ENCODE assay signal across 9 cellular contexts in genomic region chr5:73626814-73627313, GRCh38. TPM values are rescaled to one million over a fixed set of nuclear protein-coding genes. Genes with fewer than 3 reads are reported as not detected.
DNase-seq lines count a peak whose midpoint lies in the region; TF ChIP-seq lines count a peak whose summit lies in the region.
"Had no signal": no experiment of that assay in that cellular context is flagged by ENCODE, and none has a peak within 500 bp of the region (broad histone marks: within the 10 kb centered on the region; RNA-seq: fewer than 3 reads in every experiment).

No MANE protein-coding gene starts in this region.

- H3K27me3 Mint-ChIP-seq in activated CD4-positive, alpha-beta T cell treated with anti-CD3 and anti-CD28 coated beads, Interleukin-2, amount 10 ng/mL, durations not matched to agents 7 days and 5 days, result peaks cover 68% of the 10 kb centered on the region

- H3K27me3 ChIP-seq in brain microvascular endothelial cell (replicated peaks) (no peaks in the 10 kb centered on the region), liver (ENCODE audit: control insufficient read depth in 4 of 4, insufficient read depth in 4 of 4, low read length in 3 of 4) (no peaks in the 10 kb centered on the region), testis (no peaks in the 10 kb centered on the region)

- peak overlapping the region; percentile 68 to 70 for H3K9ac ChIP-seq in liver (ENCODE audit: low read depth in 1 of 2, low read length in 2 of 2)

- POLR2A ChIA-PET in activated CD4-positive, alpha-beta T cell treated with anti-CD3 and anti-CD28 coated beads, Interleukin-2, amount 10 ng/mL, durations not matched to agents 7 days and 5 days (lab: Charles Lee), result no interaction called here

- H3K4me3 Mint-ChIP-seq in activated CD4-positive, alpha-beta T cell treated with anti-CD3 and anti-CD28 coated beads, Interleukin-2, amount 10 ng/mL, durations not matched to agents 7 days and 5 days, result peak overlapping the region; percentile 10

- no peak for DNase-seq in activated CD4-positive, alpha-beta T cell treated with anti-CD3 and anti-CD28 coated beads, Interleukin-2, amount 10 ng/mL, durations not matched to agents 7 days and 5 days
- DNase-seq in activated CD4-positive, alpha-beta T cell treated with anti-CD3 and anti-CD28 coated beads, Interleukin-2, amount 50 U/mL, for 4 hours, result no peak
- no peak for DNase-seq in brain microvascular endothelial cell
- no peak for DNase-seq in testis
- no peak for DNase-seq in stimulated activated CD4-positive, alpha-beta T cell treated with anti-CD3 and anti-CD28 coated beads, Interleukin-15, amount 100 ng/mL, for 24 hours
- DNase-seq in A172 (ENCODE audit: low spot score), result no peak
- DNase-seq in OCI-M1 (lab: John Stamatoyannopoulos, UW), result no peak
- DNase-seq: central memory CD4-positive, alpha-beta T cell had no signal

- intact Hi-C loops in testis (cut with DNase I; ENCODE audit: low total_unique reads), result no loop called here

- TF ChIP-seq CTCF in brain microvascular endothelial cell (IDR thresholded peaks at IDR 0.05; ENCODE audit: low read depth, low read length, missing control alignments), result no peak
- no peak for TF ChIP-seq CTCF in liver (IDR thresholded peaks at IDR 0.05; ENCODE audit: low read depth, low read length, missing input control)
- TF ChIP-seq CTCF in testis (IDR thresholded peaks at IDR 0.05), result no peak

- WGBS in liver, result 79% methylated on average over 14 of the region's 14 CpGs
- WGBS in testis, 2 donors, result 54 to 68% methylated on average over 14 of the region's 14 CpGs

- H3K27ac Mint-ChIP-seq in activated CD4-positive, alpha-beta T cell treated with anti-CD3 and anti-CD28 coated beads, Interleukin-2, amount 10 ng/mL, durations not matched to agents 7 days and 5 days, result no peak overlapping the region

- no peaks in the 10 kb centered on the region for H3K36me3 Mint-ChIP-seq in activated CD4-positive, alpha-beta T cell treated with anti-CD3 and anti-CD28 coated beads, Interleukin-2, amount 10 ng/mL, durations not matched to agents 7 days and 5 days (ENCODE audit: low read depth)

- H3K36me3 ChIP-seq in brain microvascular endothelial cell (replicated peaks) (no peaks in the 10 kb centered on the region), liver (ENCODE audit: control insufficient read depth in 4 of 4, insufficient read depth in 3 of 4, low read depth in 1 of 4, low read length in 3 of 4) (no peaks in the 10 kb centered on the region), testis (ENCODE audit: low read depth, missing control alignments) (no peaks in the 10 kb centered on the region)

- H3K27ac ChIP-seq in brain microvascular endothelial cell (no peak overlapping the region), liver (ENCODE audit: low read depth in 1 of 2, low read length in 2 of 2) (peak overlapping the region in 1 of 2 donors; percentile 67), testis (peak overlapping the region in 1 of 2 donors; percentile 64)

- peak overlapping the region; percentile 82 for H3K4me3 ChIP-seq in brain microvascular endothelial cell (ENCODE audit: low read depth, low read length)
- peak overlapping the region; percentile 88 to 92 (median 89) for H3K4me3 ChIP-seq in liver (ENCODE audit: low read depth in 1 of 3, low read length in 3 of 3)
- peak overlapping the region; percentile 62 to 66 for H3K4me3 ChIP-seq in testis

- H3K9me3 ChIP-seq in liver (ENCODE audit: control insufficient read depth in 4 of 4, low read length in 3 of 4) (no peaks in the 10 kb centered on the region), testis (no peaks in the 10 kb centered on the region)

- TF ChIP-seq POLR2A in testis (IDR thresholded peaks at IDR 0.05), result no peak

- in situ Hi-C loops in brain microvascular endothelial cell (cut with HindIII; ENCODE audit: low pct_ligation_motif_present, low sequenced_read_pairs), result no loop called here

- peaks cover 3% of the 10 kb centered on the region for H3K4me1 Mint-ChIP-seq in activated CD4-positive, alpha-beta T cell treated with anti-CD3 and anti-CD28 coated beads, Interleukin-2, amount 10 ng/mL, durations not matched to agents 7 days and 5 days

- H3K9me3 Mint-ChIP-seq in activated CD4-positive, alpha-beta T cell treated with anti-CD3 and anti-CD28 coated beads, Interleukin-2, amount 10 ng/mL, durations not matched to agents 7 days and 5 days, result no peaks in the 10 kb centered on the region

- no peak for TF ChIP-seq RAD21 in liver (IDR thresholded peaks at IDR 0.05)

- CTCF ChIA-PET in activated CD4-positive, alpha-beta T cell treated with anti-CD3 and anti-CD28 coated beads, Interleukin-2, amount 10 ng/mL, durations not matched to agents 7 days and 5 days (lab: Charles Lee), result no interaction called here

- H3K4me1 ChIP-seq in liver (ENCODE audit: control insufficient read depth in 4 of 4, insufficient read depth in 4 of 4, low read length in 3 of 4), result peaks cover 14 to 38% (median 25%) of the 10 kb centered on the region in 4 donors
- no peaks in the 10 kb centered on the region for H3K4me1 ChIP-seq in testis

TF ChIP-seq in liver, 16 proteins besides CTCF, POLR2A, EP300 and RAD21:
- no peak for TF ChIP-seq ATF3 (IDR thresholded peaks at IDR 0.05)
- TF ChIP-seq TAF1 (conservative IDR thresholded peaks at IDR 0.05), result no peak
- TF ChIP-seq EGR1 (IDR thresholded peaks at IDR 0.05; ENCODE audit: low read depth in 2 of 2), result no peak
- no peak for TF ChIP-seq HNF4G (IDR thresholded peaks at IDR 0.05)
- no peak for TF ChIP-seq RXRA (IDR thresholded peaks at IDR 0.05)
- TF ChIP-seq YY1 (IDR thresholded peaks at IDR 0.05), result no peak
- TF ChIP-seq FOXA1 (IDR thresholded peaks at IDR 0.05), result no peak
- TF ChIP-seq GABPA (IDR thresholded peaks at IDR 0.05 in 1 of 2, conservative IDR thresholded peaks at IDR 0.05 in 1 of 2), result no peak
- TF ChIP-seq FOXA2 (IDR thresholded peaks at IDR 0.05), result no peak
- TF ChIP-seq MAX (IDR thresholded peaks at IDR 0.05), result no peak
- no peak for TF ChIP-seq HNF4A (conservative IDR thresholded peaks at IDR 0.05)
- no peak for TF ChIP-seq SP1 (IDR thresholded peaks at IDR 0.05)

RNA-seq across cellular contexts. Expression of gene ARHGEF28, which starts 0.9 kb away (rescaled TPM):
- not detected for total RNA-seq in activated CD4-positive, alpha-beta T cell treated with anti-CD3 and anti-CD28 coated beads, Interleukin-2, amount 10 ng/mL, durations not matched to agents 7 days and 5 days
- 10 to 100 TPM in 1 of 2 donors, 1 to 10 TPM in 1; 2.5 to 13.9 TPM for total RNA-seq in liver
- polyA plus RNA-seq in liver, result 1 to 10 TPM; 1.6 to 4.8 TPM
- total RNA-seq in testis, result 1 to 10 TPM; 8.0 to 8.7 TPM
- 3.9 TPM for polyA plus RNA-seq in testis (ENCODE audit: insufficient read depth, low read depth, low replicate concordance)
- 15.7 and 15.9 TPM in 2 replicates for total RNA-seq in A172 (2014; rRNA removed; shearing (Covaris generic))
